In genomic region chr1:94543003-94543402, GRCh38 we compare ENCODE assay signal across 8 cellular contexts. TPM values are rescaled to one million over a fixed set of nuclear protein-coding genes. Genes with fewer than 3 reads are reported as not detected.
DNase-seq lines count a peak whose midpoint lies in the region; ATAC-seq and TF ChIP-seq lines count a peak whose summit lies in the region.
"Had no signal": no experiment of that assay in that cellular context is flagged by ENCODE, and none has a peak within 500 bp of the region (broad histone marks: within the 10 kb centered on the region; RNA-seq: fewer than 3 reads in every experiment).

No MANE protein-coding gene starts in this region.

- no peak for ATAC-seq in GM21825 (IDR thresholded peaks at IDR 0.05; ENCODE audit: unreplicated experiment)

- TF ChIP-seq CTCF in smooth muscle cell (IDR thresholded peaks at IDR 0.05; ENCODE audit: borderline replicate concordance, insufficient read depth, poor library complexity, severe bottlenecking) = no peak

- H3K4me2 ChIP-seq in smooth muscle cell = peak overlapping the region; percentile 94

- peak overlapping the region; percentile 89 for H3K4me3 ChIP-seq in smooth muscle cell

- peaks cover 30% of the 10 kb centered on the region for H3F3A ChIP-seq in smooth muscle cell (ENCODE audit: low read depth)

- peaks cover 35% of the 10 kb centered on the region for H4K20me1 ChIP-seq in smooth muscle cell (ENCODE audit: low read depth)

- DNase-seq in HCEC 1CT (peak; percentile 76), SKM-1 treated with dmso at 0.1 percent for 144 hours (lab: John Stamatoyannopoulos, UW; ENCODE audit: unreplicated experiment) (peak; percentile 30), fibroblast of gingiva (ENCODE audit: low read depth) (peak; percentile 57), smooth muscle cell (lab: John Stamatoyannopoulos, UW; ENCODE audit: unreplicated experiment) (no peak), activated gamma-delta T cell (lab: John Stamatoyannopoulos, UW) (no peak), GM03348 (ENCODE audit: low spot score) (no peak)
- DNase-seq: NCI-H1417 treated with DMSO at 0.1 percent for 48 hours had no signal

- 10% methylated on average over 1 of the region's 1 CpG for WGBS in smooth muscle cell (ENCODE audit: low lambda C conversion rate)

- H3K27ac ChIP-seq in smooth muscle cell (ENCODE audit: low read depth) = peak overlapping the region; percentile 94

- peak overlapping the region; percentile 90 for H3K9ac ChIP-seq in smooth muscle cell (ENCODE audit: low read depth)

- H2AFZ ChIP-seq in smooth muscle cell (ENCODE audit: low read depth) = no peak overlapping the region

- H3K9me3 ChIP-seq in smooth muscle cell (replicated peaks; ENCODE audit: low read depth) = no peaks in the 10 kb centered on the region

- no peaks in the 10 kb centered on the region for H3K36me3 ChIP-seq in smooth muscle cell (ENCODE audit: low read depth)

- peaks cover 46% of the 10 kb centered on the region for H3K79me2 ChIP-seq in smooth muscle cell (ENCODE audit: low read depth)

- no peaks in the 10 kb centered on the region for H3K27me3 ChIP-seq in smooth muscle cell (ENCODE audit: low read depth)

- H3K4me1 ChIP-seq in smooth muscle cell (ENCODE audit: low read depth) = peaks cover 22% of the 10 kb centered on the region

RNA-seq across cellular contexts. Expression of gene F3, which starts 1.4 kb away (rescaled TPM):
- 287 and 367 TPM in 2 replicates for total RNA-seq in smooth muscle cell
- polyA plus RNA-seq in smooth muscle cell = 337 and 338 TPM in 2 replicates

Comparison
In these comparisons a context has a peak if more than half of its experiments do, and no peak if none do; other contexts are left out.
1. DNase-seq: peak in HCEC 1CT (single experiment), SKM-1 treated with dmso at 0.1 percent for 144 hours (single experiment) and fibroblast of gingiva (single experiment); none in smooth muscle cell (single experiment), activated gamma-delta T cell (single experiment) and GM03348 (single experiment).